ENCODE assay signal across 17 cellular contexts in the genomic region with DNA sequence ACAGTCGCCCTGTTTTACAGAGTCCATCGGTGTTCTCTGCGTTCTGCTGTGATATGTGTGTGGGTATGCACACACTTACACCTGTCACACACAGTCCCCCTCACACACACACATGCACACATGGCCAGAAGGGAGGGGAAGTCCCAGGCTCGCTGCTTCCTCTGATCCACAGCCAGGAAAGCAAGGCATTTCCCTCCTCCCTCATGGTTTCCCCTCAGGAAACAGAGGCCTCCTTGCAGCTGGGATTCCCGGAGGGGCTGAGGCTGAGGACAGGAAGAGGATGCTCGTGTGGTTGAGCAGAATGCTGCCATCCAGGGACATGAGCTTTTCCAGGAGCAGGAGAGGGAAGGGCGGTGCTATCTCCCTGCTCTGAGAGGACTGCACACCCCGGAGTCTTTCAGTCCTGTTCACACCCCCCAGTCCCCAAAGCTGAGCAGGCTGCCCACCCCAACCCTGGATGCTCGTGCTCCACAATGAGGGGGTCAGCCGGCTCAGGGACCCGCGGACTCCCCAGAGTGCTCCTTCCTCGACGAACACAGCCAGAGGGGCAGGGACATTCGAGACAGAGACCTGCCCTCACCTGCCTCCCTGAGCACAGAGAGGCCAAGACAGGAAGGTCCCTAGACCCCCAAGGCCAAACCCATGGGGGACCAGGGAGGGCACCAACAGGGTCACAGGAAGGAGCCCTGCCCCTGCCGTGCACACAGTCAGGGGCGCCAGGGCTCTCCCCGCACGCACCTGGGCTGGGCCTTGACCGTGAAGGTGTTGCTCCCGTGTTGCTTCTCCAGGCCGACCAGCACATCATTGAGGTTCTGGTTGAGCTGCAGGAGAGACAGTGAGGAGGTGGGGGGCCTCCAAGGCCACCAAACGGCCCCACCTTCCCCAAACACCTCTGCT. TPM values are rescaled to one million over a fixed set of nuclear protein-coding genes. Genes with fewer than 3 reads are reported as not detected.
A peak's percentile ranks its signal among the peaks of the same experiment; 100 is the strongest.
DNase-seq lines count a peak whose midpoint lies in the region; ATAC-seq and TF ChIP-seq lines count a peak whose summit lies in the region.
"Had no signal": no experiment of that assay in that cellular context is flagged by ENCODE, and none has a peak within 500 bp of the region (broad histone marks: within the 10 kb centered on the region; RNA-seq: fewer than 3 reads in every experiment).

No MANE protein-coding gene starts in this region.

- POLR2A ChIA-PET in PC-9 (lab: Charles Lee; ENCODE audit: unreplicated experiment), result no interaction called here

- H3K9me3 Mint-ChIP-seq in endothelial cell (ENCODE audit: unreplicated experiment) (no peaks in the 10 kb centered on the region), neural crest cell (no peaks in the 10 kb centered on the region)
- H3K9me3 Mint-ChIP-seq: activated T-helper 1 cell treated with anti-CD3 and anti-CD28 coated beads, Interleukin-12 subunit alpha, Interleukin-12 subunit beta, Interleukin-2, Interleukin-4 antibody, amounts not matched to agents 30 ng/mL and 10 ng/mL and 1 ng/mL, durations not matched to agents 14 hours and 24 hours and 36 hours; endodermal cell; memory B cell; stimulated activated memory B cell treated with anti-CD40 and anti-IgM and Interleukin-4, amounts not matched to agents 10 μg/mL and 1 μg/mL and 100 μg/mL, for 72 hours had no signal

- intact Hi-C loops in PC-9 (cut with micrococcal nuclease; ENCODE audit: unreplicated experiment), result loop anchor here (10.0 kb wide), 1 partner anchor 343 kb away; no protein-coding TSS in a partner anchor

- H3K36me3 ChIP-seq in BLaER1 treated with 17β-estradiol and CSF1 and Interleukin-3, amounts not matched to agents 10 nM and 100 nM, result peaks cover 0 to 76% (median 64%) of the 10 kb centered on the region in 11 experiments; a peak in 18 of 22 replicates
- H3K36me3 ChIP-seq in PC-9 (ENCODE audit: low read depth), result no peaks in the 10 kb centered on the region; the same call in 1 of the 2 replicates
- H3K36me3 ChIP-seq: ascending aorta had no signal

- peaks cover 48% of the 10 kb centered on the region for H3K4me1 Mint-ChIP-seq in endothelial cell (ENCODE audit: unreplicated experiment)
- peaks cover 13% of the 10 kb centered on the region for H3K4me1 Mint-ChIP-seq in neural crest cell
- H3K4me1 Mint-ChIP-seq: B cell, endodermal cell had no signal

- H3K4me3 Mint-ChIP-seq in endothelial cell (ENCODE audit: unreplicated experiment), result peak overlapping the region; percentile 73
- no peak overlapping the region for H3K4me3 Mint-ChIP-seq in neural crest cell
- H3K4me3 Mint-ChIP-seq: activated T-helper 1 cell treated with anti-CD3 and anti-CD28 coated beads, Interleukin-12 subunit alpha, Interleukin-12 subunit beta, Interleukin-2, Interleukin-4 antibody, amounts not matched to agents 30 ng/mL and 10 ng/mL and 1 ng/mL, durations not matched to agents 14 hours and 24 hours and 36 hours; B cell; endodermal cell; memory B cell; stimulated activated memory B cell treated with anti-CD40 and anti-IgM and Interleukin-4, amounts not matched to agents 10 μg/mL and 1 μg/mL and 100 μg/mL, for 72 hours had no signal

- H3K9me3 ChIP-seq in BLaER1 treated with 17β-estradiol and CSF1 and Interleukin-3, amounts not matched to agents 10 nM and 100 nM (replicated peaks in 1 of 11), result no peaks in the 10 kb centered on the region
- no peaks in the 10 kb centered on the region for H3K9me3 ChIP-seq in PC-9 (ENCODE audit: insufficient read depth, low read depth)
- H3K9me3 ChIP-seq: ascending aorta, prostate gland had no signal

- no peaks in the 10 kb centered on the region for H3K9me2 ChIP-seq in PC-9 (ENCODE audit: insufficient read depth)

- peak overlapping the region; percentile 87 to 97 (median 94) for H3K4me2 ChIP-seq in BLaER1 treated with 17β-estradiol and CSF1 and Interleukin-3, amounts not matched to agents 10 nM and 100 nM
- H3K4me2 ChIP-seq in PC-9, result no peak overlapping the region

- no TSS peak for BruUV-seq in PC-9 (replicated peaks; lab: Mats Ljungman, UMichigan)

- no peaks in the 10 kb centered on the region for H3K79me2 ChIP-seq in PC-9 (ENCODE audit: low read depth)

- peaks cover 0 to 71% (median 26%) of the 10 kb centered on the region in 11 experiments; a peak in 15 of 22 replicates for H4K20me1 ChIP-seq in BLaER1 treated with 17β-estradiol and CSF1 and Interleukin-3, amounts not matched to agents 10 nM and 100 nM
- H4K20me1 ChIP-seq in PC-9 (ENCODE audit: insufficient read depth), result no peaks in the 10 kb centered on the region

- peaks cover 49 to 77% (median 69%) of the 10 kb centered on the region in 10 experiments for H3K4me1 ChIP-seq in BLaER1 treated with 17β-estradiol and CSF1 and Interleukin-3, amounts not matched to agents 10 nM and 100 nM
- peaks cover 26% of the 10 kb centered on the region for H3K4me1 ChIP-seq in PC-9 (replicated peaks; ENCODE audit: insufficient read depth)

- H3F3A ChIP-seq in PC-9 (ENCODE audit: insufficient read depth, low read depth), result peaks cover 12% of the 10 kb centered on the region

- no peaks in the 10 kb centered on the region for H3K27me3 ChIP-seq in BLaER1 treated with 17β-estradiol and CSF1 and Interleukin-3, amounts not matched to agents 10 nM and 100 nM
- no peaks in the 10 kb centered on the region for H3K27me3 ChIP-seq in PC-9 (ENCODE audit: insufficient read depth, low read depth)
- H3K27me3 ChIP-seq: ascending aorta had no signal

- H3K9ac ChIP-seq in BLaER1 treated with 17β-estradiol and CSF1 and Interleukin-3, amounts not matched to agents 10 nM and 100 nM, result peak overlapping the region; percentile 29 to 74 (median 52); a peak in 17 of 22 replicates

- TF ChIP-seq CTCF in endothelial cell (IDR thresholded peaks at IDR 0.05; ENCODE audit: unreplicated experiment), result no peak
- no peak for TF ChIP-seq CTCF in neural crest cell (conservative IDR thresholded peaks at IDR 0.05)
- TF ChIP-seq CTCF in PC-9 (conservative IDR thresholded peaks at IDR 0.05), result no peak

- DNase-seq in M059J (ENCODE audit: low read depth) (peak; percentile 27), endothelial cell (ENCODE audit: low spot score) (peak; percentile 74), neural crest cell (ENCODE audit: low read depth, low spot score) (no peak), NCI-H524 treated with DMSO at 0.1 percent for 48 hours (lab: John Stamatoyannopoulos, UW) (no peak), PC-9 (no peak), NCI-H1417 treated with DMSO at 0.1 percent for 48 hours (lab: John Stamatoyannopoulos, UW) (no peak)
- DNase-seq: endodermal cell; NCI-H2171 treated with DMSO at 0.1 percent for 48 hours; stimulated activated CD4-positive, alpha-beta T cell treated with anti-CD3 and anti-CD28 coated beads, Interleukin-2, amount 100 ng/mL, for 48 hours had no signal

- ATAC-seq in HG02588 (IDR thresholded peaks at IDR 0.05; ENCODE audit: unreplicated experiment), result no peak
- ATAC-seq: stimulated activated memory B cell treated with anti-CD40 and anti-IgM and Interleukin-4, amounts not matched to agents 10 μg/mL and 1 μg/mL and 100 μg/mL, for 72 hours had no signal

- no peak overlapping the region for H2AFZ ChIP-seq in PC-9

- H3K27ac Mint-ChIP-seq in endothelial cell (ENCODE audit: unreplicated experiment) (peak overlapping the region; percentile 97), neural crest cell (ENCODE audit: unreplicated experiment) (peak overlapping the region; percentile 86)
- H3K27ac Mint-ChIP-seq: activated T-helper 1 cell treated with anti-CD3 and anti-CD28 coated beads, Interleukin-12 subunit alpha, Interleukin-12 subunit beta, Interleukin-2, Interleukin-4 antibody, amounts not matched to agents 30 ng/mL and 10 ng/mL and 1 ng/mL, durations not matched to agents 14 hours and 24 hours and 36 hours; B cell; endodermal cell; memory B cell; stimulated activated memory B cell treated with anti-CD40 and anti-IgM and Interleukin-4, amounts not matched to agents 10 μg/mL and 1 μg/mL and 100 μg/mL, for 72 hours had no signal

- H3K27ac ChIP-seq in BLaER1 treated with 17β-estradiol and CSF1 and Interleukin-3, amounts not matched to agents 10 nM and 100 nM, result peak overlapping the region in 9 of 11 experiments; percentile 53 to 91 (median 74); a peak in 18 of 22 replicates
- H3K27ac ChIP-seq in PC-9, result no peak overlapping the region
- H3K27ac ChIP-seq: ascending aorta, prostate gland had no signal

- H3K27me3 Mint-ChIP-seq in endothelial cell (ENCODE audit: unreplicated experiment) (peaks cover 34% of the 10 kb centered on the region), neural crest cell (ENCODE audit: low read depth) (no peaks in the 10 kb centered on the region)
- H3K27me3 Mint-ChIP-seq: B cell; memory B cell; stimulated activated memory B cell treated with anti-CD40 and anti-IgM and Interleukin-4, amounts not matched to agents 10 μg/mL and 1 μg/mL and 100 μg/mL, for 72 hours had no signal

- H3K36me3 Mint-ChIP-seq in endothelial cell (ENCODE audit: low read depth, unreplicated experiment), result peaks cover 31% of the 10 kb centered on the region
- H3K36me3 Mint-ChIP-seq in neural crest cell (ENCODE audit: low read depth), result peaks cover 2% of the 10 kb centered on the region

- peak overlapping the region in 6 of 10 experiments; percentile 6 to 37 (median 34); a peak in 6 of 20 replicates for H3K4me3 ChIP-seq in BLaER1 treated with 17β-estradiol and CSF1 and Interleukin-3, amounts not matched to agents 10 nM and 100 nM
- no peak overlapping the region for H3K4me3 ChIP-seq in PC-9
- H3K4me3 ChIP-seq: ascending aorta, prostate gland had no signal

- CTCF ChIA-PET in PC-9 (lab: Charles Lee), result no interaction called here

RNA-seq across cellular contexts. Expression of a gene that starts 45.3 kb away (rescaled TPM):
- 36.3 and 51.1 TPM in 2 replicates for total RNA-seq in M059J (2014; rRNA removed; shearing (Covaris generic))
- total RNA-seq in endothelial cell (ENCODE audit: unreplicated experiment) (182 TPM), neural crest cell (67.7 and 69.9 TPM in 2 replicates), PC-9 (2021) (87.5 and 95.6 TPM in 2 replicates)

Comparison
In these comparisons a context has a peak if more than half of its experiments do, and no peak if none do; other contexts are left out.
1. DNase-seq: peak in M059J (single experiment) and endothelial cell (single experiment); none in neural crest cell (single experiment), NCI-H524 treated with DMSO at 0.1 percent for 48 hours (single experiment), PC-9 (0 of 2) and NCI-H1417 treated with DMSO at 0.1 percent for 48 hours (single experiment).